ENCODE assay signal across 27 cellular contexts in genomic region chr5:61308699-61309098, GRCh38. TPM values are rescaled to one million over a fixed set of nuclear protein-coding genes. Genes with fewer than 3 reads are reported as not detected.
DNase-seq lines count a peak whose midpoint lies in the region; ATAC-seq, FAIRE-seq and TF ChIP-seq lines count a peak whose summit lies in the region.
"Had no signal": no experiment of that assay in that cellular context is flagged by ENCODE, and none has a peak within 500 bp of the region (broad histone marks: within the 10 kb centered on the region; RNA-seq: fewer than 3 reads in every experiment).

No MANE protein-coding gene starts in this region.

- H2BK12ac ChIP-seq in H1 (ENCODE audit: low read depth, low read length) = no peak overlapping the region

- H2BK20ac ChIP-seq in H1 (ENCODE audit: low read length) = no peak overlapping the region

- H3K27ac ChIP-seq in A549 = peak overlapping the region; percentile 23 to 55; a peak in 5 of 6 replicates
- no peak overlapping the region for H3K27ac ChIP-seq in H1 (ENCODE audit: low read depth, low read length)
- no peak overlapping the region for H3K27ac ChIP-seq in neural progenitor cell
- no peak overlapping the region for H3K27ac ChIP-seq in caudate nucleus (ENCODE audit: low read depth, low read length)
- H3K27ac ChIP-seq in adrenal gland = no peak overlapping the region
- H3K27ac ChIP-seq: heart right ventricle, KMS-11, lower lobe of right lung, ovary, Peyer's patch, skin epidermis had no signal

- no peaks in the 10 kb centered on the region for H3K79me2 ChIP-seq in H1 (ENCODE audit: control insufficient read depth in 1 of 2, insufficient read depth in 2 of 2, low read length in 2 of 2)
- H3K79me2 ChIP-seq in neural progenitor cell (ENCODE audit: low read depth) = no peaks in the 10 kb centered on the region

- H2BK5ac ChIP-seq in H1 (ENCODE audit: low read depth, low read length) = no peak overlapping the region

- H3K4me3 ChIP-seq in A549 (no peak overlapping the region), H1 (ENCODE audit: extremely low read depth in 1 of 4, insufficient read depth in 2 of 4, low read depth in 3 of 4, low read length in 4 of 4) (no peak overlapping the region), neural progenitor cell (no peak overlapping the region), adrenal gland (no peak overlapping the region)
- H3K4me3 ChIP-seq: heart right ventricle, lower lobe of right lung, ovary, Peyer's patch, skin epidermis had no signal

- no peak overlapping the region for H4K8ac ChIP-seq in H1 (ENCODE audit: extremely low read depth, insufficient read depth, low read length)

- peaks cover 9% of the 10 kb centered on the region for H3K27me3 Mint-ChIP-seq in neural progenitor cell (ENCODE audit: insufficient read depth, low read depth)

- no peak overlapping the region for H3K56ac ChIP-seq in H1 (replicated peaks; ENCODE audit: insufficient read length, low read depth, low read length)

- H3K4me2 ChIP-seq in A549 (peak overlapping the region; percentile 33; the same call in 2 of the 3 replicates), H1 (ENCODE audit: insufficient read depth in 1 of 2, low read depth in 2 of 2, low read length in 2 of 2) (no peak overlapping the region), neural progenitor cell (no peak overlapping the region)
- H3K4me2 ChIP-seq: KMS-11 had no signal

- H2AFZ ChIP-seq in H1 (ENCODE audit: low read length) (peak overlapping the region; percentile 24; the same call in 1 of the 2 replicates), neural progenitor cell (replicated peaks) (peak overlapping the region; percentile 88)

- H2BK120ac ChIP-seq in H1 (replicated peaks; ENCODE audit: low read depth, low read length) = no peak overlapping the region

- H4K20me1 ChIP-seq in H1 (replicated peaks in 1 of 2; ENCODE audit: control insufficient read depth in 1 of 2, insufficient read depth in 2 of 2, low read length in 2 of 2) = no peaks in the 10 kb centered on the region
- no peaks in the 10 kb centered on the region for H4K20me1 ChIP-seq in neural progenitor cell (ENCODE audit: low read depth)

- no peaks in the 10 kb centered on the region for H3K9me3 Mint-ChIP-seq in neural progenitor cell
- H3K9me3 Mint-ChIP-seq: activated CD4-positive, alpha-beta memory T cell treated with anti-CD3 and anti-CD28 coated beads for 36 hours; activated T-cell treated with anti-CD3 and anti-CD28 coated beads, Interleukin-2, amount 50 U/mL, for 72 hours; naive thymus-derived CD8-positive, alpha-beta T cell had no signal

- no peaks in the 10 kb centered on the region for H3K23me2 ChIP-seq in H1 (ENCODE audit: low read depth, low read length)

- H3K36me3 ChIP-seq in H1 (ENCODE audit: control insufficient read depth in 2 of 4, insufficient read depth in 4 of 4, low read length in 3 of 4) (no peaks in the 10 kb centered on the region), neural progenitor cell (no peaks in the 10 kb centered on the region), adrenal gland (replicated peaks in 1 of 2) (no peaks in the 10 kb centered on the region)
- H3K36me3 ChIP-seq: heart right ventricle, lower lobe of right lung, ovary, Peyer's patch had no signal

- TF ChIP-seq POLR2A in A549 (IDR thresholded peaks at IDR 0.05; ENCODE audit: low read length) = no peak
- no peak for TF ChIP-seq POLR2A in H1 (IDR thresholded peaks at IDR 0.05; ENCODE audit: control extremely low read depth in 1 of 2, low read depth in 2 of 2, low read length in 2 of 2)
- TF ChIP-seq POLR2A in adrenal gland (IDR thresholded peaks at IDR 0.05) = no peak

- FAIRE-seq in A549 (lab: Jason Lieb, UNC) = no peak
- FAIRE-seq in H1 (lab: Jason Lieb, UNC) = no peak

- intact Hi-C loops in adrenal gland (cut with DNase I) = no loop called here

- H3K18ac ChIP-seq in H1 (ENCODE audit: extremely low read depth, low read length) = no peak overlapping the region

- H3K27ac Mint-ChIP-seq in neural progenitor cell = no peak overlapping the region
- H3K27ac Mint-ChIP-seq: activated CD4-positive, alpha-beta memory T cell treated with anti-CD3 and anti-CD28 coated beads for 36 hours; activated T-cell treated with anti-CD3 and anti-CD28 coated beads, Interleukin-2, amount 50 U/mL, for 72 hours; naive thymus-derived CD8-positive, alpha-beta T cell had no signal

- no peak overlapping the region for H4K91ac ChIP-seq in H1 (replicated peaks; ENCODE audit: insufficient read length, low read length)

- no peak overlapping the region for H2BK15ac ChIP-seq in H1 (ENCODE audit: low read length)

- no peak overlapping the region for H3K23ac ChIP-seq in H1 (ENCODE audit: insufficient read length)

- 36% methylated on average over 1 of the region's 1 CpG for whole genome bisulfite sequencing in A549 (ENCODE audit: missing lambda C conversion rate)
- 81% methylated on average over 1 of the region's 1 CpG; no CpG with 5 or more reads in 1 of the 2 experiments for whole genome bisulfite sequencing in H1 (ENCODE audit: extremely low coverage in 1 of 2, insufficient coverage in 1 of 2, insufficient read length in 1 of 2, insufficient replicate concordance in 2 of 2, low coverage in 1 of 2, low lambda C conversion rate in 2 of 2, missing lambda C conversion rate in 1 of 2), 2 experiments
- 51 to 67% (median 60%) methylated on average over 1 of the region's 1 CpG for WGBS in adrenal gland, 4 donors

- TF ChIP-seq EP300 in A549 (IDR thresholded peaks at IDR 0.05) (no peak), H1 (IDR thresholded peaks at IDR 0.05; ENCODE audit: borderline replicate concordance in 1 of 2, low read depth in 2 of 2, low read length in 2 of 2) (no peak)

- CTCF ChIA-PET in A549 (lab: Yijun Ruan, JAX) (interaction anchor here (0.9 to 2.7 kb wide), 5 partner anchors 9 to 509 kb away, joined by 3 to 14 read pairs (median 3); no protein-coding TSS in a partner anchor), H1 (lab: Charles Lee; ENCODE audit: partially characterized antibody) (interaction anchor here (0.6 to 2.1 kb wide), 3 partner anchors 9 to 816 kb away, joined by 3 to 5 read pairs (median 4); no protein-coding TSS in a partner anchor)

- peaks cover 6% of the 10 kb centered on the region for H3F3A ChIP-seq in neural progenitor cell (ENCODE audit: low read depth)

- ATAC-seq in A549 (no peak), HG03159 (IDR thresholded peaks at IDR 0.05; ENCODE audit: unreplicated experiment) (no peak)
- ATAC-seq: activated T-cell treated with anti-CD3 and anti-CD28 coated beads, Interleukin-2, amount 50 U/mL, for 72 hours; esophagus mucosa; heart right ventricle; lower lobe of right lung; naive thymus-derived CD8-positive, alpha-beta T cell had no signal

- no peak overlapping the region for H3K4me3 Mint-ChIP-seq in neural progenitor cell
- H3K4me3 Mint-ChIP-seq: activated CD4-positive, alpha-beta memory T cell treated with anti-CD3 and anti-CD28 coated beads for 36 hours; activated T-cell treated with anti-CD3 and anti-CD28 coated beads, Interleukin-2, amount 50 U/mL, for 72 hours; naive thymus-derived CD8-positive, alpha-beta T cell had no signal

- H3K9me3 ChIP-seq in A549 (no peaks in the 10 kb centered on the region), H1 (ENCODE audit: insufficient read depth in 2 of 2, low read depth in 1 of 2, low read length in 1 of 2) (no peaks in the 10 kb centered on the region), neural progenitor cell (ENCODE audit: low read depth) (no peaks in the 10 kb centered on the region), adrenal gland (replicated peaks in 1 of 3) (no peaks in the 10 kb centered on the region)
- H3K9me3 ChIP-seq: heart right ventricle, lower lobe of right lung, ovary, Peyer's patch had no signal

- no peak overlapping the region for H4K5ac ChIP-seq in H1 (ENCODE audit: insufficient read length, low read depth, low read length)

- no peaks in the 10 kb centered on the region for H3K79me1 ChIP-seq in H1 (ENCODE audit: low read depth, low read length)

- POLR2A ChIA-PET in A549 (lab: Yijun Ruan, JAX) (interaction anchor here (1.2 to 1.5 kb wide), 2 partner anchors 19 to 23 kb away, joined by 5 to 8 read pairs; partner anchors contain the start of gene ZSWIM6), H1 (lab: Charles Lee; ENCODE audit: partially characterized antibody) (interaction anchor here (1.9 kb wide), 1 partner anchor 23 kb away, joined by 3 read pairs; no protein-coding TSS in a partner anchor)

- H3K4me1 Mint-ChIP-seq in neural progenitor cell = peaks cover 24% of the 10 kb centered on the region

- no peak overlapping the region for H3K4ac ChIP-seq in H1 (replicated peaks; ENCODE audit: insufficient read length, low read depth, low read length)

- no peak overlapping the region for H2AK5ac ChIP-seq in H1 (ENCODE audit: low read depth, low read length)

- H3K4me1 ChIP-seq in A549 (peaks cover 74% of the 10 kb centered on the region), H1 (replicated peaks in 1 of 4; ENCODE audit: control insufficient read depth in 3 of 4, insufficient read depth in 4 of 4, low read length in 3 of 4) (no peaks in the 10 kb centered on the region), neural progenitor cell (peaks cover 9% of the 10 kb centered on the region), adrenal gland (replicated peaks in 1 of 2) (peaks cover 0 to 4% of the 10 kb centered on the region in 2 donors)
- H3K4me1 ChIP-seq: Peyer's patch had no signal

- no peak for TF ChIP-seq RAD21 in A549 (conservative IDR thresholded peaks at IDR 0.05 in 1 of 2, IDR thresholded peaks at IDR 0.05 in 1 of 2)
- TF ChIP-seq RAD21 in H1 (IDR thresholded peaks at IDR 0.05 in 1 of 2, conservative IDR thresholded peaks at IDR 0.05 in 1 of 2; ENCODE audit: low read depth in 2 of 2, low read length in 2 of 2) = no peak

- no peak for DNase-seq in A549 (ENCODE audit: low read depth in 1 of 2, low spot score in 1 of 2)
- DNase-seq in M059J (ENCODE audit: low read depth) = peak; percentile 55
- DNase-seq in H1 (ENCODE audit: low read depth in 1 of 2, low spot score in 2 of 2) = no peak
- DNase-seq in neural progenitor cell (ENCODE audit: low spot score) = no peak
- no peak for DNase-seq in caudate nucleus (lab: John Stamatoyannopoulos, UW)
- DNase-seq in adrenal gland = no peak
- no peak for DNase-seq in NCI-H2196 (lab: John Stamatoyannopoulos, UW; ENCODE audit: unreplicated experiment)
- DNase-seq: 8988T; activated CD4-positive, alpha-beta memory T cell treated with anti-CD3 and anti-CD28 coated beads for 36 hours; activated T-cell treated with anti-CD3 and anti-CD28 coated beads, Interleukin-2, amount 50 U/mL, for 72 hours; dermis blood vessel endothelial cell; DND-41; foreskin melanocyte; heart right ventricle; lower lobe of right lung; naive thymus-derived CD8-positive, alpha-beta T cell; NCI-H1436 treated with DMSO at 0.1 percent for 48 hours; NCI-H2081 treated with DMSO at 0.1 percent for 48 hours; NCI-H774; ovary; Peyer's patch; SIG-M5; stimulated activated naive CD4-positive, alpha-beta T cell had no signal

- no peak overlapping the region for H3K14ac ChIP-seq in H1 (ENCODE audit: insufficient read length)

- H3K27me3 ChIP-seq in H1 (replicated peaks in 1 of 4; ENCODE audit: control insufficient read depth in 3 of 4, extremely low read depth in 1 of 4, insufficient read depth in 3 of 4, low read length in 3 of 4) (peaks cover 0 to 3% (median 1%) of the 10 kb centered on the region in 4 experiments; a peak in 3 of 7 replicates), neural progenitor cell (no peaks in the 10 kb centered on the region), adrenal gland (no peaks in the 10 kb centered on the region)
- H3K27me3 ChIP-seq: ovary, Peyer's patch had no signal

- TF ChIP-seq CTCF in A549 (IDR thresholded peaks at IDR 0.05) = no peak
- no peak for TF ChIP-seq CTCF in H1 (IDR thresholded peaks at IDR 0.05; ENCODE audit: control extremely low read depth in 1 of 3, insufficient read depth in 1 of 3, low read depth in 1 of 3, low read length in 3 of 3)
- TF ChIP-seq CTCF in neural progenitor cell (IDR thresholded peaks at IDR 0.05) = no peak
- no peak for TF ChIP-seq CTCF in adrenal gland (IDR thresholded peaks at IDR 0.05)

- H3K9ac ChIP-seq in H1 (replicated peaks in 1 of 4; ENCODE audit: extremely low read depth in 1 of 4, low read depth in 3 of 4, low read length in 3 of 4) = no peak overlapping the region
- H3K9ac ChIP-seq in neural progenitor cell = no peak overlapping the region
- H3K9ac ChIP-seq: KMS-11 had no signal

- no peaks in the 10 kb centered on the region for H3K36me3 Mint-ChIP-seq in neural progenitor cell
- H3K36me3 Mint-ChIP-seq: activated CD4-positive, alpha-beta memory T cell treated with anti-CD3 and anti-CD28 coated beads for 36 hours; naive thymus-derived CD8-positive, alpha-beta T cell had no signal

RNA-seq across cellular contexts. Expression of gene ZSWIM6, which starts 23.4 kb away (rescaled TPM):
- polyA plus RNA-seq in A549 (2011; rRNA removed) = 18.0 and 20.9 TPM in 2 replicates
- 8.2 and 11.4 TPM in 2 replicates for polyA plus RNA-seq in A549 (2012; cell fraction: cytosol; rRNA removed)
- 21.7 and 23.7 TPM in 2 replicates for polyA plus RNA-seq in A549 (2012; cell fraction: nucleus; rRNA removed)
- 8.4 to 9.6 TPM (median 8.9 TPM) in 3 replicates for polyA plus RNA-seq in A549 (2017; fragmentation: RNase III; extraction: RNeasy Plus Mini Kit Qiagen cat#74134 plus additional on column Dnase treatment)
- 43.5 and 50.0 TPM in 2 replicates for polyA minus RNA-seq in A549 (2011; rRNA and poly(A)+ RNA removed)
- 5.3 and 10.9 TPM in 2 replicates for total RNA-seq in M059J (2014; rRNA removed; shearing (Covaris generic))
- total RNA-seq in H1 (2021; fragmentation: NEBNext Ultra II Directional; extraction: Animal tissue kit (Norgen Biotek cat#: 25700)) = 11.4 and 12.4 TPM in 2 replicates
- 6.7 and 7.9 TPM in 2 replicates for polyA plus RNA-seq in H1 (2011; rRNA removed)
- polyA plus RNA-seq in H1 (2011; cell fraction: cytosol; rRNA removed) = 6.9 TPM
- polyA plus RNA-seq in H1 (2011; cell fraction: nucleus; rRNA removed) = 13.6 TPM
- 6.3 to 8.9 TPM (median 7.9 TPM) in 4 replicates for polyA plus RNA-seq in H1 (2012, experiment 1 of 2)
- polyA plus RNA-seq in H1 (2012, experiment 2 of 2) = 0.88 TPM
- 7.7 TPM for polyA plus RNA-seq in H1 (2013, experiment 1 of 2)
- 7.1 TPM for polyA plus RNA-seq in H1 (2013, experiment 2 of 2)
- 28.0 and 30.8 TPM in 2 replicates for polyA minus RNA-seq in H1 (2011; rRNA and poly(A)+ RNA removed)
- 11.1 TPM for polyA minus RNA-seq in H1 (2011; cell fraction: cytosol; rRNA and poly(A)+ RNA removed)
- polyA minus RNA-seq in H1 (2011; cell fraction: nucleus; rRNA and poly(A)+ RNA removed) = 17.0 TPM
- 25.3 and 32.2 TPM in 2 replicates for total RNA-seq in neural progenitor cell (ENCODE audit: low replicate concordance)
- total RNA-seq in adrenal gland = 10 to 100 TPM in 5 of 8 donors, 1 to 10 TPM in 3; 6.6 to 14.6 (median 10.7) TPM
- 1 to 10 TPM; 7.3 to 8.3 (median 8.2) TPM for polyA plus RNA-seq in adrenal gland

Comparison
In these comparisons a context has a peak if more than half of its experiments do, and no peak if none do; other contexts are left out.
1. H3K27ac ChIP-seq: peak in A549 (2 of 2); none in H1 (single experiment), neural progenitor cell (single experiment), caudate nucleus (single experiment) and adrenal gland (0 of 5).